In the genomic region with DNA sequence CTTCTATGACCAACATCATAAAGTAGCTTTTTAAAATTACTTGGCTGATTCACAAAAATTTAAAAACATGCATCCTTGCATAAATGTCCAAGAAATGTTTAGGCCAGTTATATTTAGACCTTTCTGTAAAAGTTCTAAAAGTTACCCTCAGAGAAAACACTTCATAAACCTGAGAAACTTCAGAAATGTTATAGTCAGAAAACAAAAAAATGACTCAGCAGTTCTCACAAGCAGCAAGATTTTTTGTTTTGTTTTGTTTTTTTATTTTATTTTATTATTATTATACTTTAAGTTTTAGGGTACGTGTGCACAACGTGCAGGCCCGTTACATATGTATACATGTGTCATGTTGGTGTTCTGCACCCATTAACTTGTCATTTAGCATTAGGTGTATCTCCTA, we compare ENCODE assay signal across 5 cellular contexts.
TF ChIP-seq lines count a peak whose summit lies in the region.

No MANE protein-coding gene starts in this region.

TF ChIP-seq in A549, 52 proteins besides CTCF, POLR2A, EP300 and RAD21:
- no peak for TF ChIP-seq TFCP2L1 (CRISPR knock-in tag; IDR thresholded peaks at IDR 0.05)
- peak; percentile 43 for TF ChIP-seq MAFK (IDR thresholded peaks at IDR 0.05; ENCODE audit: partially characterized antibody)

TF ChIP-seq in IMR-90, 13 proteins besides CTCF, POLR2A, EP300 and RAD21:
- TF ChIP-seq NFE2L2 (IDR thresholded peaks at IDR 0.05; ENCODE audit: low read depth, low read length): peak; percentile 82
- TF ChIP-seq FOS (IDR thresholded peaks at IDR 0.05; ENCODE audit: low read depth, low read length): no peak
- no peak for TF ChIP-seq CHD1 (IDR thresholded peaks at IDR 0.05; ENCODE audit: low read depth, low read length)
- TF ChIP-seq MXI1 (IDR thresholded peaks at IDR 0.05; ENCODE audit: borderline replicate concordance, low read depth, low read length): no peak
- no peak for TF ChIP-seq BHLHE40 (IDR thresholded peaks at IDR 0.05; ENCODE audit: low read depth, low read length)
- TF ChIP-seq MAFK (IDR thresholded peaks at IDR 0.05; ENCODE audit: low read depth, low read length): peak; percentile 54
- TF ChIP-seq CEBPB (IDR thresholded peaks at IDR 0.05; ENCODE audit: low read depth, low read length): no peak
- TF ChIP-seq SMC3 (IDR thresholded peaks at IDR 0.05; ENCODE audit: low read depth, low read length): no peak
- TF ChIP-seq RCOR1 (IDR thresholded peaks at IDR 0.05; ENCODE audit: insufficient replicate concordance, low read length): no peak
- TF ChIP-seq RFX5 (IDR thresholded peaks at IDR 0.05; ENCODE audit: low read depth, low read length): no peak
- no peak for TF ChIP-seq ELK1 (IDR thresholded peaks at IDR 0.05; ENCODE audit: borderline replicate concordance, low read depth, low read length)
- TF ChIP-seq MAZ (IDR thresholded peaks at IDR 0.05; ENCODE audit: borderline replicate concordance, low read depth, low read length): no peak
- no peak for TF ChIP-seq USF2 (IDR thresholded peaks at IDR 0.05; ENCODE audit: low read depth, low read length)

TF ChIP-seq in K562, 482 proteins besides CTCF, POLR2A, EP300 and RAD21:
- TF ChIP-seq FOXK2 (conservative IDR thresholded peaks at IDR 0.05 in 1 of 2, IDR thresholded peaks at IDR 0.05 in 1 of 2; ENCODE audit: low read depth in 2 of 2): no peak
- no peak for TF ChIP-seq NFE2 (IDR thresholded peaks at IDR 0.05; ENCODE audit: low read depth)
- no peak for TF ChIP-seq ARID3A (IDR thresholded peaks at IDR 0.05; ENCODE audit: borderline replicate concordance, low read depth, low read length)
- TF ChIP-seq XRCC3 (IDR thresholded peaks at IDR 0.05): no peak
- no peak for TF ChIP-seq BCL6 (CRISPR knock-in tag; IDR thresholded peaks at IDR 0.05)
- no peak for TF ChIP-seq ZNF124 (CRISPR knock-in tag; IDR thresholded peaks at IDR 0.05)
- peak; percentile 10; the same call in 1 of the 2 replicates for TF ChIP-seq ZNF316 (IDR thresholded peaks at IDR 0.05)
- TF ChIP-seq MIER1 (IDR thresholded peaks at IDR 0.05; ENCODE audit: low read depth): no peak
- TF ChIP-seq MAFG (tag; conservative IDR thresholded peaks at IDR 0.05): 0 out of 2 replicates have a peak, but pooled peaks have one; percentile 9
- no peak for TF ChIP-seq TEAD2 (tag; IDR thresholded peaks at IDR 0.05)
- TF ChIP-seq, protein P1, sequence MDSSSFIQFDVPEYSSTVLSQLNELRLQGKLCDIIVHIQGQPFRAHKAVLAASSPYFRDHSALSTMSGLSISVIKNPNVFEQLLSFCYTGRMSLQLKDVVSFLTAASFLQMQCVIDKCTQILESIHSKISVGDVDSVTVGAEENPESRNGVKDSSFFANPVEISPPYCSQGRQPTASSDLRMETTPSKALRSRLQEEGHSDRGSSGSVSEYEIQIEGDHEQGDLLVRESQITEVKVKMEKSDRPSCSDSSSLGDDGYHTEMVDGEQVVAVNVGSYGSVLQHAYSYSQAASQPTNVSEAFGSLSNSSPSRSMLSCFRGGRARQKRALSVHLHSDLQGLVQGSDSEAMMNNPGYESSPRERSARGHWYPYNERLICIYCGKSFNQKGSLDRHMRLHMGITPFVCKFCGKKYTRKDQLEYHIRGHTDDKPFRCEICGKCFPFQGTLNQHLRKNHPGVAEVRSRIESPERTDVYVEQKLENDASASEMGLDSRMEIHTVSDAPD (CRISPR knock-in tag; IDR thresholded peaks at IDR 0.05): no peak

TF ChIP-seq in SK-N-SH, 30 proteins besides CTCF, POLR2A, EP300 and RAD21:
- TF ChIP-seq SIN3A (IDR thresholded peaks at IDR 0.05; ENCODE audit: borderline replicate concordance, low read depth, low read length) (no peak), EZH2phosphoT487 (IDR thresholded peaks at IDR 0.05; ENCODE audit: borderline replicate concordance, low read depth) (no peak), POLR2AphosphoS5 (IDR thresholded peaks at IDR 0.05; ENCODE audit: low read depth, low read length) (no peak), MXI1 (IDR thresholded peaks at IDR 0.05; ENCODE audit: low read depth, low read length) (no peak)
- TF ChIP-seq, protein P2, sequence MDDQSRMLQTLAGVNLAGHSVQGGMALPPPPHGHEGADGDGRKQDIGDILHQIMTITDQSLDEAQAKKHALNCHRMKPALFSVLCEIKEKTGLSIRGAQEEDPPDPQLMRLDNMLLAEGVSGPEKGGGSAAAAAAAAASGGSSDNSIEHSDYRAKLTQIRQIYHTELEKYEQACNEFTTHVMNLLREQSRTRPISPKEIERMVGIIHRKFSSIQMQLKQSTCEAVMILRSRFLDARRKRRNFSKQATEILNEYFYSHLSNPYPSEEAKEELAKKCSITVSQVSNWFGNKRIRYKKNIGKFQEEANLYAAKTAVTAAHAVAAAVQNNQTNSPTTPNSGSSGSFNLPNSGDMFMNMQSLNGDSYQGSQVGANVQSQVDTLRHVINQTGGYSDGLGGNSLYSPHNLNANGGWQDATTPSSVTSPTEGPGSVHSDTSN (IDR thresholded peaks at IDR 0.05): no peak

TF ChIP-seq in SK-N-SH treated with all-trans-retinoic acid at 6 μM for 48 hours, 23 proteins besides CTCF, POLR2A, EP300 and RAD21:
- TF ChIP-seq, protein P3, sequence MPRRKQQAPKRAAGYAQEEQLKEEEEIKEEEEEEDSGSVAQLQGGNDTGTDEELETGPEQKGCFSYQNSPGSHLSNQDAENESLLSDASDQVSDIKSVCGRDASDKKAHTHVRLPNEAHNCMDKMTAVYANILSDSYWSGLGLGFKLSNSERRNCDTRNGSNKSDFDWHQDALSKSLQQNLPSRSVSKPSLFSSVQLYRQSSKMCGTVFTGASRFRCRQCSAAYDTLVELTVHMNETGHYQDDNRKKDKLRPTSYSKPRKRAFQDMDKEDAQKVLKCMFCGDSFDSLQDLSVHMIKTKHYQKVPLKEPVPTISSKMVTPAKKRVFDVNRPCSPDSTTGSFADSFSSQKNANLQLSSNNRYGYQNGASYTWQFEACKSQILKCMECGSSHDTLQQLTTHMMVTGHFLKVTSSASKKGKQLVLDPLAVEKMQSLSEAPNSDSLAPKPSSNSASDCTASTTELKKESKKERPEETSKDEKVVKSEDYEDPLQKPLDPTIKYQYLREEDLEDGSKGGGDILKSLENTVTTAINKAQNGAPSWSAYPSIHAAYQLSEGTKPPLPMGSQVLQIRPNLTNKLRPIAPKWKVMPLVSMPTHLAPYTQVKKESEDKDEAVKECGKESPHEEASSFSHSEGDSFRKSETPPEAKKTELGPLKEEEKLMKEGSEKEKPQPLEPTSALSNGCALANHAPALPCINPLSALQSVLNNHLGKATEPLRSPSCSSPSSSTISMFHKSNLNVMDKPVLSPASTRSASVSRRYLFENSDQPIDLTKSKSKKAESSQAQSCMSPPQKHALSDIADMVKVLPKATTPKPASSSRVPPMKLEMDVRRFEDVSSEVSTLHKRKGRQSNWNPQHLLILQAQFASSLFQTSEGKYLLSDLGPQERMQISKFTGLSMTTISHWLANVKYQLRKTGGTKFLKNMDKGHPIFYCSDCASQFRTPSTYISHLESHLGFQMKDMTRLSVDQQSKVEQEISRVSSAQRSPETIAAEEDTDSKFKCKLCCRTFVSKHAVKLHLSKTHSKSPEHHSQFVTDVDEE (CRISPR knock-in tag; IDR thresholded peaks at IDR 0.05): no peak
